Comparison of ENCODE assay signal across 8 cellular contexts in the genomic region with DNA sequence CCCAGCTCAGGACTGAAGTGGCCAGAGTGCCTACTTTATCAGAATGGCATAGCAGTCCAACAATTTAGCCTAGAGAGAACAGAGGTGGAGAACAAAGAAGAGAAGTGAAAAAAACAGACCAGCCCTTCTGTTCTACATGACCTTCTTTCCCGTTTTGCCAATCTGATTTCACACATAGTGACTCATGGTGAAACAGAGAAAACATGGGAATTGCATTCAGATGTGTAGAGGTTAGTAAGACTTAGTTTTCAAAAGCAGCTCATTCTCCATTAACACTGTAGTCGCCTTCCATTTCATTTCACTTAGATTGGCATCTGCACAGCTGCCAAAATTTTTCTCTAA. TPM values are rescaled to one million over a fixed set of nuclear protein-coding genes. Genes with fewer than 3 reads are reported as not detected.
DNase-seq lines count a peak whose midpoint lies in the region; ATAC-seq, FAIRE-seq and TF ChIP-seq lines count a peak whose summit lies in the region.

No MANE protein-coding gene starts in this region.

- no peaks in the 10 kb centered on the region for H3K9me1 ChIP-seq in endothelial cell of umbilical vein (replicated peaks; ENCODE audit: control insufficient read depth, extremely low read depth, insufficient read depth, low read length)

- H3K27ac ChIP-seq in endothelial cell of umbilical vein (ENCODE audit: insufficient read depth, low read depth, low read length), result peak overlapping the region; percentile 68

- H3K4me3 ChIP-seq in endothelial cell of umbilical vein (replicated peaks in 1 of 3; ENCODE audit: insufficient read depth in 1 of 3, low read depth in 1 of 3, low read length in 3 of 3) (peak overlapping the region; percentile 5 to 80 (median 77)), lower leg skin (ENCODE audit: low read depth, poor library complexity, severe bottlenecking) (no peak overlapping the region)

- dilution Hi-C loops in endothelial cell of umbilical vein (cut with MboI; ENCODE audit: extremely low pct_ligation_motif_present, low sequenced_read_pairs), result no loop called here

- peak overlapping the region; percentile 80 for H3K4me2 ChIP-seq in endothelial cell of umbilical vein (ENCODE audit: insufficient read depth, low read length)

- DNase-seq in activated naive CD4-positive, alpha-beta T cell treated with anti-CD3 and anti-CD28 coated beads for 36 hours, result no peak
- no peak for DNase-seq in activated naive CD4-positive, alpha-beta T cell treated with anti-CD3 and anti-CD28 coated beads, Interleukin-2, amount 50 U/mL, for 16 hours
- DNase-seq in RPMI7951 (ENCODE audit: low read depth) (peak; percentile 86), endothelial cell of umbilical vein (ENCODE audit: low read depth, low spot score) (peak; percentile 93), natural killer cell (no peak), lower leg skin (ENCODE audit: low spot score in 2 of 2) (no peak)
- no peak for DNase-seq in stimulated activated CD4-positive, alpha-beta T cell treated with anti-CD3 and anti-CD28 coated beads, Interleukin-2, amount 100 ng/mL, for 48 hours

- H3K4me1 Mint-ChIP-seq in activated naive CD4-positive, alpha-beta T cell treated with anti-CD3 and anti-CD28 coated beads for 36 hours (ENCODE audit: low read depth), result peaks cover 57% of the 10 kb centered on the region
- peaks cover 60 to 61% of the 10 kb centered on the region in 2 donors for H3K4me1 Mint-ChIP-seq in natural killer cell

- H2AFZ ChIP-seq in endothelial cell of umbilical vein (ENCODE audit: low read depth, low read length), result peak overlapping the region; percentile 13

- H4K20me1 ChIP-seq in endothelial cell of umbilical vein (replicated peaks; ENCODE audit: control insufficient read depth, extremely low read depth, insufficient read depth, low read length), result no peaks in the 10 kb centered on the region

- H3K9me3 Mint-ChIP-seq in activated naive CD4-positive, alpha-beta T cell treated with anti-CD3 and anti-CD28 coated beads for 36 hours, result no peaks in the 10 kb centered on the region
- no peaks in the 10 kb centered on the region for H3K9me3 Mint-ChIP-seq in natural killer cell

- H3K27me3 ChIP-seq in endothelial cell of umbilical vein (ENCODE audit: control insufficient read depth in 2 of 2, insufficient read depth in 2 of 2, low read length in 2 of 2), result no peaks in the 10 kb centered on the region

- BruUV-seq in endothelial cell of umbilical vein (replicated peaks; lab: Mats Ljungman, UMichigan), result no TSS peak

- peaks cover 9% of the 10 kb centered on the region for H3K36me3 Mint-ChIP-seq in activated naive CD4-positive, alpha-beta T cell treated with anti-CD3 and anti-CD28 coated beads for 36 hours (ENCODE audit: low read depth)
- no peaks in the 10 kb centered on the region for H3K36me3 Mint-ChIP-seq in natural killer cell

- no peaks in the 10 kb centered on the region for H3K9me3 ChIP-seq in endothelial cell of umbilical vein (replicated peaks; ENCODE audit: control insufficient read depth, insufficient read depth, low read length)

- peak overlapping the region; percentile 95 for H3K27ac Mint-ChIP-seq in activated naive CD4-positive, alpha-beta T cell treated with anti-CD3 and anti-CD28 coated beads for 36 hours
- H3K27ac Mint-ChIP-seq in natural killer cell, result peak overlapping the region; percentile 90 to 98

- H3K36me3 ChIP-seq in endothelial cell of umbilical vein (ENCODE audit: control insufficient read depth in 2 of 2, extremely low read depth in 1 of 2, insufficient read depth in 2 of 2, low read length in 2 of 2), result no peaks in the 10 kb centered on the region

- ATAC-seq in natural killer cell (no peak), HG03175 (IDR thresholded peaks at IDR 0.05; ENCODE audit: unreplicated experiment) (no peak)

- no peaks in the 10 kb centered on the region for H3K27me3 Mint-ChIP-seq in activated naive CD4-positive, alpha-beta T cell treated with anti-CD3 and anti-CD28 coated beads for 36 hours (ENCODE audit: low read depth)
- H3K27me3 Mint-ChIP-seq in natural killer cell (ENCODE audit: low read depth in 2 of 2), result no peaks in the 10 kb centered on the region

- H3K79me2 ChIP-seq in endothelial cell of umbilical vein (ENCODE audit: control insufficient read depth, insufficient read depth, low read length), result peaks cover 45% of the 10 kb centered on the region

- TF ChIP-seq CTCF in endothelial cell of umbilical vein (IDR thresholded peaks at IDR 0.05; ENCODE audit: extremely low read depth in 1 of 2, insufficient read depth in 1 of 2, low read depth in 1 of 2, low read length in 2 of 2) (no peak), natural killer cell (IDR thresholded peaks at IDR 0.05) (no peak), lower leg skin (IDR thresholded peaks at IDR 0.05) (no peak)

- CTCF ChIA-PET in activated naive CD4-positive, alpha-beta T cell treated with anti-CD3 and anti-CD28 coated beads for 36 hours (lab: Charles Lee), result interaction anchor here (0.9 to 1.4 kb wide), 5 partner anchors 10 to 79 kb away, joined by 3 to 4 read pairs (median 3); no protein-coding TSS in a partner anchor
- CTCF ChIA-PET in endothelial cell of umbilical vein (lab: Charles Lee), result interaction anchor here (1.0 to 2.1 kb wide), 3 partner anchors 17 to 222 kb away, joined by 4 to 5 read pairs (median 5); no protein-coding TSS in a partner anchor

- TF ChIP-seq POLR2A in endothelial cell of umbilical vein (IDR thresholded peaks at IDR 0.05; ENCODE audit: low read depth, low read length) (no peak), lower leg skin (IDR thresholded peaks at IDR 0.05) (no peak)

- POLR2A ChIA-PET in endothelial cell of umbilical vein (lab: Charles Lee), result interaction anchor here (0.9 to 1.9 kb wide), 3 partner anchors 10 to 32 kb away, joined by 3 to 5 read pairs (median 3); a partner anchor contains a TSS

- peak overlapping the region; percentile 87 for H3K9ac ChIP-seq in endothelial cell of umbilical vein (replicated peaks; ENCODE audit: extremely low read depth, insufficient read depth, low read length)

- peak overlapping the region; percentile 89 for H3K4me3 Mint-ChIP-seq in activated naive CD4-positive, alpha-beta T cell treated with anti-CD3 and anti-CD28 coated beads for 36 hours
- peak overlapping the region; percentile 96 for H3K4me3 Mint-ChIP-seq in natural killer cell

- WGBS in lower leg skin, 2 donors, result 0% methylated on average over 2 of the region's 2 CpGs

- intact Hi-C loops in activated naive CD4-positive, alpha-beta T cell treated with anti-CD3 and anti-CD28 coated beads for 36 hours (cut with micrococcal nuclease), result loop anchor here (1.0 to 10.0 kb wide), 6 partner anchors 8 to 1978 kb away; a partner anchor contains a TSS
- intact Hi-C loops in endothelial cell of umbilical vein (cut with micrococcal nuclease), result loop anchor here (2.0 kb wide), 2 partner anchors 71 to 269 kb away; a partner anchor contains a TSS
- intact Hi-C loops in natural killer cell (cut with micrococcal nuclease), result loop anchor here (1.0 to 10.0 kb wide), 3 partner anchors 8 to 1429 kb away; a partner anchor contains a TSS
- intact Hi-C loops in lower leg skin (cut with DNase I; ENCODE audit: low total_unique reads), result no loop called here

- peaks cover 70% of the 10 kb centered on the region for H3K4me1 ChIP-seq in endothelial cell of umbilical vein (ENCODE audit: control insufficient read depth, extremely low read depth, insufficient read depth, low read length)

- no peak for FAIRE-seq in endothelial cell of umbilical vein (lab: Jason Lieb, UNC)

RNA-seq across cellular contexts. Expression of a gene that starts 0.4 kb away (rescaled TPM):
- total RNA-seq in activated naive CD4-positive, alpha-beta T cell treated with anti-CD3 and anti-CD28 coated beads for 36 hours, result 10 to 100 TPM; 66.4 to 71.5 TPM
- total RNA-seq in RPMI7951 (2014; rRNA removed; shearing (Covaris generic)), result 167 and 175 TPM in 2 replicates
- total RNA-seq in endothelial cell of umbilical vein (111 and 116 TPM in 2 replicates), natural killer cell (100 to 1,000 TPM in 2 of 3 donors, 10 to 100 TPM in 1; 98.1 to 132 (median 105) TPM), lower leg skin (10 to 100 TPM; 28.1 to 75.9 (median 54.1) TPM)
- 96.9 and 129 TPM in 2 replicates for polyA plus RNA-seq in endothelial cell of umbilical vein
- 96.6 and 110 TPM in 2 replicates for polyA plus RNA-seq in endothelial cell of umbilical vein (2011; cell fraction: cytosol; rRNA removed)
- 37.5 and 46.6 TPM in 2 replicates for polyA plus RNA-seq in endothelial cell of umbilical vein (2011; cell fraction: nucleus; rRNA removed)
- polyA plus RNA-seq in endothelial cell of umbilical vein (2012), result 117 and 149 TPM in 2 replicates
- polyA minus RNA-seq in endothelial cell of umbilical vein, result 181 and 225 TPM in 2 replicates
- polyA minus RNA-seq in endothelial cell of umbilical vein (2011; cell fraction: cytosol; rRNA and poly(A)+ RNA removed), result 26.9 TPM
- polyA minus RNA-seq in endothelial cell of umbilical vein (2011; cell fraction: nucleus; rRNA and poly(A)+ RNA removed), result 22.4 and 29.2 TPM in 2 replicates

RNA-seq across cellular contexts. Expression of a gene that starts 4.1 kb away (rescaled TPM):
- 10 to 100 TPM; 65.7 to 66.0 TPM for total RNA-seq in activated naive CD4-positive, alpha-beta T cell treated with anti-CD3 and anti-CD28 coated beads for 36 hours
- total RNA-seq in RPMI7951 (2014; rRNA removed; shearing (Covaris generic)), result 104 and 127 TPM in 2 replicates
- total RNA-seq in endothelial cell of umbilical vein (81.6 and 84.6 TPM in 2 replicates), natural killer cell (10 to 100 TPM; 72.0 to 87.7 (median 72.8) TPM), lower leg skin (10 to 100 TPM; 33.8 to 54.6 (median 36.6) TPM)
- 30.9 and 39.4 TPM in 2 replicates for polyA plus RNA-seq in endothelial cell of umbilical vein
- polyA plus RNA-seq in endothelial cell of umbilical vein (2011; cell fraction: cytosol; rRNA removed), result 52.4 and 54.6 TPM in 2 replicates
- polyA plus RNA-seq in endothelial cell of umbilical vein (2011; cell fraction: nucleus; rRNA removed), result 113 and 114 TPM in 2 replicates
- 40.4 and 79.9 TPM in 2 replicates for polyA plus RNA-seq in endothelial cell of umbilical vein (2012)
- polyA minus RNA-seq in endothelial cell of umbilical vein, result 52.9 and 69.9 TPM in 2 replicates
- polyA minus RNA-seq in endothelial cell of umbilical vein (2011; cell fraction: cytosol; rRNA and poly(A)+ RNA removed), result 16.2 TPM
- 44.4 and 49.2 TPM in 2 replicates for polyA minus RNA-seq in endothelial cell of umbilical vein (2011; cell fraction: nucleus; rRNA and poly(A)+ RNA removed)

RNA-seq across cellular contexts. Expression of a gene that starts 32.2 kb away (rescaled TPM):
- 10 to 100 TPM; 23.3 to 25.2 TPM for total RNA-seq in activated naive CD4-positive, alpha-beta T cell treated with anti-CD3 and anti-CD28 coated beads for 36 hours
- total RNA-seq in RPMI7951 (2014; rRNA removed; shearing (Covaris generic)), result 22.7 and 27.3 TPM in 2 replicates
- total RNA-seq in endothelial cell of umbilical vein, result 32.3 and 32.7 TPM in 2 replicates
- 2.5 and 3.7 TPM in 2 replicates for polyA plus RNA-seq in endothelial cell of umbilical vein
- polyA plus RNA-seq in endothelial cell of umbilical vein (2011; cell fraction: cytosol; rRNA removed), result 6.2 and 12.1 TPM in 2 replicates
- polyA plus RNA-seq in endothelial cell of umbilical vein (2011; cell fraction: nucleus; rRNA removed), result 14.6 and 15.1 TPM in 2 replicates
- polyA plus RNA-seq in endothelial cell of umbilical vein (2012), result 19.0 and 22.9 TPM in 2 replicates
- 30.1 and 43.0 TPM in 2 replicates for polyA minus RNA-seq in endothelial cell of umbilical vein
- polyA minus RNA-seq in endothelial cell of umbilical vein (2011; cell fraction: cytosol; rRNA and poly(A)+ RNA removed), result 11.9 TPM
- 31.1 and 41.4 TPM in 2 replicates for polyA minus RNA-seq in endothelial cell of umbilical vein (2011; cell fraction: nucleus; rRNA and poly(A)+ RNA removed)
- total RNA-seq in natural killer cell, result 100 to 1,000 TPM in 1 of 3 donors, 10 to 100 TPM in 2; 76.9 to 110 (median 85.5) TPM
- 10 to 100 TPM; 21.1 to 27.7 (median 24.9) TPM for total RNA-seq in lower leg skin

RNA-seq across cellular contexts. Expression of a gene that starts 38.1 kb away (rescaled TPM):
- total RNA-seq in activated naive CD4-positive, alpha-beta T cell treated with anti-CD3 and anti-CD28 coated beads for 36 hours, result not detected
- not detected in 2 replicates for total RNA-seq in RPMI7951 (2014; rRNA removed; shearing (Covaris generic))
- total RNA-seq in endothelial cell of umbilical vein (not detected in 2 replicates), natural killer cell (not detected), lower leg skin (not detected)
- not detected in 2 replicates for polyA plus RNA-seq in endothelial cell of umbilical vein
- not detected in 2 replicates for polyA plus RNA-seq in endothelial cell of umbilical vein (2011; cell fraction: cytosol; rRNA removed)
- polyA plus RNA-seq in endothelial cell of umbilical vein (2011; cell fraction: nucleus; rRNA removed), result not detected in 2 replicates
- polyA plus RNA-seq in endothelial cell of umbilical vein (2012), result 0.04 and 0.05 TPM in 2 replicates
- not detected in 2 replicates for polyA minus RNA-seq in endothelial cell of umbilical vein
- not detected for polyA minus RNA-seq in endothelial cell of umbilical vein (2011; cell fraction: cytosol; rRNA and poly(A)+ RNA removed)
- not detected in 2 replicates for polyA minus RNA-seq in endothelial cell of umbilical vein (2011; cell fraction: nucleus; rRNA and poly(A)+ RNA removed)

Comparison
In these comparisons a context has a peak if more than half of its experiments do, and no peak if none do; other contexts are left out.
1. DNase-seq: peak in RPMI7951 (single experiment) and endothelial cell of umbilical vein (single experiment); none in activated naive CD4-positive, alpha-beta T cell treated with anti-CD3 and anti-CD28 coated beads for 36 hours (single experiment), activated naive CD4-positive, alpha-beta T cell treated with anti-CD3 and anti-CD28 coated beads, Interleukin-2, amount 50 U/mL, for 16 hours (single experiment), natural killer cell (single experiment), lower leg skin (0 of 2) and stimulated activated CD4-positive, alpha-beta T cell treated with anti-CD3 and anti-CD28 coated beads, Interleukin-2, amount 100 ng/mL, for 48 hours (0 of 2).